Comparison of ENCODE assay signal across 8 cellular contexts in the genomic region with DNA sequence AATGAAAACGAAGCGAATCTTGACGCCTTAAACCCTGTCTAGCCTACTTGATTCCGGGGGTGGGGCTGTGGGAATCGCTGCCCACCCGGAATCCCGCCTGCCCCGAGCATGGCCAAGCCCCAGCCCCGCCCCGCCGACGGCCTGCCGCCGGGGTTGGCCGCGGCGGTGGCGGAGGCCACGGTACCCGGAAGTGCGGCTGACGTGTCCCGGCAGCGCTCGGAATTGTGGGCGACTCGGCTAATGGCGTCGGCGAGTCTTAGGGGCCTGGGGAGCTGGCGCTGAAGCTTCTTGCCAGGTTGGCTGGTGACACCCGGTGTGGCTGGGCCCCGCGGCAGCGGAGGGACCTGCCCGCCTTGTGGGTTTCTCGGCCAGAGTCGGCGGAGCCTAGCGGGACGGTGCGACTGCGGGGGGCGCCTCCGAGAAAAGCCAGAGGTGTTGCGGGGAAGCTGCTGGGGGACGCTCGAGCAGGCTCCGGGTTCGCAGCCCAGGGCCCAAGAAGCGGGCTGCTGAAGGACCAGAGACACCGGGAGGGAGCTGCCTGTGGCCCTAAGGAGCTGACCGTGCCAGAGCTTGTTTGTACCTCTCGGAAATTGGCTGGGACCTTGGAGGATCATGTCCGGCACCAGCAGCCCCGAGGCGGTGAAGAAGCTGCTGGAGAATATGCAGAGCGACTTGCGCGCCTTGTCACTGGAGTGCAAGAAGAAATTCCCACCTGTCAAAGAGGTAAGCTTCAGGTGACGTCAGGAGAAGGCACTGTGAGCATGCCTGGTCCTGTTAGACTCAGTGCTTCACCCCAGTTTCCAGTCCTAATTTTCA. TPM values are rescaled to one million over a fixed set of nuclear protein-coding genes. Genes with fewer than 3 reads are reported as not detected.
A peak's percentile ranks its signal among the peaks of the same experiment; 100 is the strongest.
DNase-seq lines count a peak whose midpoint lies in the region; ATAC-seq and TF ChIP-seq lines count a peak whose summit lies in the region.

A gene with protein sequence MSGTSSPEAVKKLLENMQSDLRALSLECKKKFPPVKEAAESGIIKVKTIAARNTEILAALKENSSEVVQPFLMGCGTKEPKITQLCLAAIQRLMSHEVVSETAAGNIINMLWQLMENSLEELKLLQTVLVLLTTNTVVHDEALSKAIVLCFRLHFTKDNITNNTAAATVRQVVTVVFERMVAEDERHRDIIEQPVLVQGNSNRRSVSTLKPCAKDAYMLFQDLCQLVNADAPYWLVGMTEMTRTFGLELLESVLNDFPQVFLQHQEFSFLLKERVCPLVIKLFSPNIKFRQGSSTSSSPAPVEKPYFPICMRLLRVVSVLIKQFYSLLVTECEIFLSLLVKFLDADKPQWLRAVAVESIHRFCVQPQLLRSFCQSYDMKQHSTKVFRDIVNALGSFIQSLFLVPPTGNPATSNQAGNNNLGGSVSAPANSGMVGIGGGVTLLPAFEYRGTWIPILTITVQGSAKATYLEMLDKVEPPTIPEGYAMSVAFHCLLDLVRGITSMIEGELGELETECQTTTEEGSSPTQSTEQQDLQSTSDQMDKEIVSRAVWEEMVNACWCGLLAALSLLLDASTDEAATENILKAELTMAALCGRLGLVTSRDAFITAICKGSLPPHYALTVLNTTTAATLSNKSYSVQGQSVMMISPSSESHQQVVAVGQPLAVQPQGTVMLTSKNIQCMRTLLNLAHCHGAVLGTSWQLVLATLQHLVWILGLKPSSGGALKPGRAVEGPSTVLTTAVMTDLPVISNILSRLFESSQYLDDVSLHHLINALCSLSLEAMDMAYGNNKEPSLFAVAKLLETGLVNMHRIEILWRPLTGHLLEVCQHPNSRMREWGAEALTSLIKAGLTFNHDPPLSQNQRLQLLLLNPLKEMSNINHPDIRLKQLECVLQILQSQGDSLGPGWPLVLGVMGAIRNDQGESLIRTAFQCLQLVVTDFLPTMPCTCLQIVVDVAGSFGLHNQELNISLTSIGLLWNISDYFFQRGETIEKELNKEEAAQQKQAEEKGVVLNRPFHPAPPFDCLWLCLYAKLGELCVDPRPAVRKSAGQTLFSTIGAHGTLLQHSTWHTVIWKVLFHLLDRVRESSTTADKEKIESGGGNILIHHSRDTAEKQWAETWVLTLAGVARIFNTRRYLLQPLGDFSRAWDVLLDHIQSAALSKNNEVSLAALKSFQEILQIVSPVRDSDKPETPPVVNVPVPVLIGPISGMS (N-terminal part only) (plus strand): TSS at position 231 of the 816 bp plus-strand sequence. CDS start 382 bp downstream, at position 613.

- H3K27me3 ChIP-seq in KMS-11 (ENCODE audit: insufficient read depth, low read depth) (no peaks in the 10 kb centered on the region), esophagus squamous epithelium (no peaks in the 10 kb centered on the region)

- peaks cover 12 to 27% (median 15%) of the 10 kb centered on the region in 3 donors for H3K4me1 Mint-ChIP-seq in naive B cell
- H3K4me1 Mint-ChIP-seq in stimulated activated effector memory CD8-positive, alpha-beta T cell treated with anti-CD3 and anti-CD28 coated beads, Interleukin-12 subunit alpha, Interleukin-12 subunit beta, amount 100 ng/mL, for 72 hours: peaks cover 13% of the 10 kb centered on the region

- H3K27me3 Mint-ChIP-seq in naive B cell: peaks cover 0 to 6% (median 5%) of the 10 kb centered on the region in 3 donors

- H3K36me3 Mint-ChIP-seq in naive B cell: no peaks in the 10 kb centered on the region
- H3K36me3 Mint-ChIP-seq in stimulated activated effector memory CD8-positive, alpha-beta T cell treated with anti-CD3 and anti-CD28 coated beads, Interleukin-12 subunit alpha, Interleukin-12 subunit beta, amount 100 ng/mL, for 72 hours: peaks cover 11% of the 10 kb centered on the region

- H3K4me2 ChIP-seq in KMS-11: peak within 1 kb of the TSS; percentile 69

- H2AFZ ChIP-seq in KMS-11 (ENCODE audit: low read depth): peak within 1 kb of the TSS; percentile 98

- intact Hi-C loops in esophagus squamous epithelium (cut with DNase I): no loop called here

- H4K20me1 ChIP-seq in KMS-11 (ENCODE audit: insufficient read depth): no peaks in the 10 kb centered on the region

- DNase-seq in DMS79 (lab: John Stamatoyannopoulos, UW): peak; percentile 54
- DNase-seq in RKO (ENCODE audit: low spot score): peak; percentile 87
- DNase-seq in activated T-helper 1 cell treated with Interleukin-2 at 50 U/mL for 16 hours (ENCODE audit: low read depth): peak; percentile 79
- peak; percentile 26 for DNase-seq in esophagus squamous epithelium (lab: John Stamatoyannopoulos, UW)
- peak; percentile 86 for DNase-seq in naive B cell
- peak; percentile 75 to 92 for DNase-seq in stimulated activated effector memory CD8-positive, alpha-beta T cell treated with anti-CD3 and anti-CD28 coated beads, Interleukin-12 subunit alpha, Interleukin-12 subunit beta, amount 100 ng/mL, for 72 hours (ENCODE audit: low spot score in 2 of 2)

- H3K4me3 ChIP-seq in KMS-11 (IDR thresholded peaks at IDR 0.05; ENCODE audit: insufficient read depth, low read depth, low read length): peak within 1 kb of the TSS; percentile 7
- H3K4me3 ChIP-seq in esophagus squamous epithelium: peak within 1 kb of the TSS; percentile 83 to 94 (median 88)

- ATAC-seq in GM21737 (IDR thresholded peaks at IDR 0.05; ENCODE audit: unreplicated experiment) (peak; percentile 99), naive B cell (ENCODE audit: low read depth in 2 of 2) (peak; percentile 91 to 93)
- ATAC-seq in stimulated activated effector memory CD8-positive, alpha-beta T cell treated with anti-CD3 and anti-CD28 coated beads, Interleukin-12 subunit alpha, Interleukin-12 subunit beta, amount 100 ng/mL, for 72 hours: peak; percentile 99

- TF ChIP-seq POLR2A in esophagus squamous epithelium (IDR thresholded peaks at IDR 0.05): peak in 3 of 4 donors; percentile 18 to 80 (median 57)

- 0% methylated on average over 11 to 19 of the region's 61 CpGs for WGBS in esophagus squamous epithelium, 2 donors

- H3K79me2 ChIP-seq in KMS-11 (ENCODE audit: insufficient read depth, low read depth): peaks cover 41% of the 10 kb centered on the region

- peaks cover 0 to 17% (median 0%) of the 10 kb centered on the region in 3 donors for H3K9me3 ChIP-seq in esophagus squamous epithelium

- peak within 1 kb of the TSS; percentile 89 to 98 (median 98) for H3K27ac Mint-ChIP-seq in naive B cell
- H3K27ac Mint-ChIP-seq in stimulated activated effector memory CD8-positive, alpha-beta T cell treated with anti-CD3 and anti-CD28 coated beads, Interleukin-12 subunit alpha, Interleukin-12 subunit beta, amount 100 ng/mL, for 72 hours: peak within 1 kb of the TSS; percentile 98

- peak within 1 kb of the TSS; percentile 94 for H3K9ac ChIP-seq in KMS-11

- H3K4me3 Mint-ChIP-seq in naive B cell: peak within 1 kb of the TSS; percentile 89 to 99 (median 96)
- H3K4me3 Mint-ChIP-seq in stimulated activated effector memory CD8-positive, alpha-beta T cell treated with anti-CD3 and anti-CD28 coated beads, Interleukin-12 subunit alpha, Interleukin-12 subunit beta, amount 100 ng/mL, for 72 hours: peak within 1 kb of the TSS; percentile 84

- H3K4me1 ChIP-seq in KMS-11 (ENCODE audit: low read depth, poor library complexity, severe bottlenecking): peaks cover 25% of the 10 kb centered on the region
- H3K4me1 ChIP-seq in esophagus squamous epithelium: peaks cover 14 to 39% (median 19%) of the 10 kb centered on the region in 3 donors

- peaks cover 4 to 23% (median 14%) of the 10 kb centered on the region in 7 donors for H3K9me3 Mint-ChIP-seq in naive B cell
- peaks cover 13% of the 10 kb centered on the region for H3K9me3 Mint-ChIP-seq in stimulated activated effector memory CD8-positive, alpha-beta T cell treated with anti-CD3 and anti-CD28 coated beads, Interleukin-12 subunit alpha, Interleukin-12 subunit beta, amount 100 ng/mL, for 72 hours

- no peaks in the 10 kb centered on the region for H3K36me3 ChIP-seq in KMS-11 (ENCODE audit: insufficient read depth)
- peaks cover 0 to 12% (median 0%) of the 10 kb centered on the region in 3 donors for H3K36me3 ChIP-seq in esophagus squamous epithelium

- TF ChIP-seq CTCF in KMS-11 (conservative IDR thresholded peaks at IDR 0.05; ENCODE audit: low read depth, low read length) (no peak), esophagus squamous epithelium (IDR thresholded peaks at IDR 0.05) (no peak)

- peak within 1 kb of the TSS; percentile 86 for H3K27ac ChIP-seq in KMS-11
- H3K27ac ChIP-seq in esophagus squamous epithelium: peak within 1 kb of the TSS; percentile 89 to 98 (median 96)

RNA-seq across cellular contexts. Expression of the gene that starts here (rescaled TPM):
- total RNA-seq in esophagus squamous epithelium: 10 to 100 TPM; 29.6 to 61.4 (median 41.9) TPM
- polyA plus RNA-seq in naive B cell (ENCODE audit: low read depth in 6 of 6): 10 to 100 TPM in 5 of 6 donors, 1 to 10 TPM in 1; 4.0 to 28.6 (median 18.1) TPM

Comparison
In these comparisons a context has a peak if more than half of its experiments do, and no peak if none do; other contexts are left out.
1. Peak in every context shown above with its lines: DNase-seq, ATAC-seq, H3K4me3 ChIP-seq and H3K27ac ChIP-seq.
2. DNase-seq: peak in every context shown above with its lines; median percentile 87 in RKO; 86 in naive B cell; 84 in stimulated activated effector memory CD8-positive, alpha-beta T cell treated with anti-CD3 and anti-CD28 coated beads, Interleukin-12 subunit alpha, Interleukin-12 subunit beta, amount 100 ng/mL, for 72 hours; 79 in activated T-helper 1 cell treated with Interleukin-2 at 50 U/mL for 16 hours; 54 in DMS79; 26 in esophagus squamous epithelium.